Comparison of ENCODE assay signal across 16 cellular contexts in the genomic region with DNA sequence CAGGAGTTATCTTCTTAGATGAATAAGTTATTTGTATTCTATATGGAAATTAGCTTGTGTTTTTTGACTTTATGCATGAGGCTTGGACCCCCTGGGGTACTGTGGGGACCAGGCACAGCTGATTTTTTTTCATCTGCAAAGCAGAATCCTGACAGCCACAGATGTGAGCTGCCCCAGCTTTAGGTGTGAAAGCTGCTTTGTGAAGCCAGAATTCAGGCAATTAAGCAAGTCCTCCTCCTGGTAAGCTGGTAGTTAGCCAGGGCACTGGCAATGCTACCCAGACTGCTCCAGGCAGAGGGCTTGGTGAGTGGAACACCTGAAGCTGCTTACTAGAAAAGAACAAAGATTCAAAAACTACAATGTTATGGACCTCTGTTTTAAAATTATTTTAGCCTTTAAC.
DNase-seq lines count a peak whose midpoint lies in the region; ATAC-seq and TF ChIP-seq lines count a peak whose summit lies in the region.
"Had no signal": no experiment of that assay in that cellular context is flagged by ENCODE, and none has a peak within 500 bp of the region (broad histone marks: within the 10 kb centered on the region; RNA-seq: fewer than 3 reads in every experiment).

No MANE protein-coding gene starts in this region.

- H3K36me3 Mint-ChIP-seq in nephron progenitor cell (ENCODE audit: low read depth), result peaks cover 2% of the 10 kb centered on the region
- no peaks in the 10 kb centered on the region for H3K36me3 Mint-ChIP-seq in chondrocyte (ENCODE audit: low read depth)
- H3K36me3 Mint-ChIP-seq: CD8-positive, alpha-beta T cell had no signal

- no peak overlapping the region for H3K27ac Mint-ChIP-seq in nephron progenitor cell
- no peak overlapping the region for H3K27ac Mint-ChIP-seq in chondrocyte (ENCODE audit: unreplicated experiment)
- H3K27ac Mint-ChIP-seq: CD8-positive, alpha-beta T cell had no signal

- peak; percentile 6 for DNase-seq in NCI-H748 (lab: John Stamatoyannopoulos, UW; ENCODE audit: unreplicated experiment)
- no peak for DNase-seq in NCI-H748 treated with DMSO at 0.1 percent for 48 hours (lab: John Stamatoyannopoulos, UW)
- peak; percentile 67 for DNase-seq in NCI-H146 (lab: John Stamatoyannopoulos, UW)
- peak; percentile 20 for DNase-seq in iPS-NIHi7 (ENCODE audit: extremely low spot score)
- DNase-seq in nephron progenitor cell, result no peak
- DNase-seq in chondrocyte (ENCODE audit: low spot score), result no peak
- DNase-seq: Calu3; CD8-positive, alpha-beta T cell; DMS79; GOT3; NCI-H1092 treated with DMSO at 0.1 percent for 48 hours; NCI-H187 treated with DMSO at 0.1 percent for 48 hours; NCI-H82 had no signal

- H3K4me3 Mint-ChIP-seq in nephron progenitor cell, result no peak overlapping the region
- H3K4me3 Mint-ChIP-seq in chondrocyte (ENCODE audit: unreplicated experiment), result no peak overlapping the region
- H3K4me3 Mint-ChIP-seq: CD8-positive, alpha-beta T cell had no signal

- no peak for TF ChIP-seq CTCF in nephron progenitor cell (IDR thresholded peaks at IDR 0.05)
- TF ChIP-seq CTCF in chondrocyte (IDR thresholded peaks at IDR 0.05), result no peak

- H3K9me3 Mint-ChIP-seq in nephron progenitor cell (peaks cover 26% of the 10 kb centered on the region), chondrocyte (ENCODE audit: low read depth) (peaks cover 17% of the 10 kb centered on the region)

- H3K4me1 Mint-ChIP-seq in nephron progenitor cell (peaks cover 29% of the 10 kb centered on the region), chondrocyte (ENCODE audit: low read depth) (peaks cover 5% of the 10 kb centered on the region)

- no peak for ATAC-seq in HG03039 (IDR thresholded peaks at IDR 0.05; ENCODE audit: unreplicated experiment)
- ATAC-seq: A549; CD8-positive, alpha-beta T cell; K562 had no signal

- no peaks in the 10 kb centered on the region for H3K27me3 Mint-ChIP-seq in nephron progenitor cell (ENCODE audit: low read depth, poor library complexity)
- no peaks in the 10 kb centered on the region for H3K27me3 Mint-ChIP-seq in chondrocyte (ENCODE audit: low read depth)

Comparison
In these comparisons a context has a peak if more than half of its experiments do, and no peak if none do; other contexts are left out.
1. DNase-seq: peak in NCI-H748 (single experiment), NCI-H146 (single experiment) and iPS-NIHi7 (single experiment); none in NCI-H748 treated with DMSO at 0.1 percent for 48 hours (single experiment), nephron progenitor cell (single experiment) and chondrocyte (single experiment).